Comparison of ENCODE assay signal across 2 cellular contexts in genomic region chr16:82630219-82630618, GRCh38.
A peak's percentile ranks its signal among the peaks of the same experiment; 100 is the strongest.
TF ChIP-seq lines count a peak whose summit lies in the region.

No MANE protein-coding gene starts in this region.

TF ChIP-seq in IMR-90, 13 proteins besides CTCF, POLR2A, EP300 and RAD21:
- TF ChIP-seq MAZ (IDR thresholded peaks at IDR 0.05; ENCODE audit: borderline replicate concordance, low read depth, low read length) (peak; percentile 53; the same call in 1 of the 2 replicates), RCOR1 (IDR thresholded peaks at IDR 0.05; ENCODE audit: insufficient replicate concordance, low read length) (no peak), RFX5 (IDR thresholded peaks at IDR 0.05; ENCODE audit: low read depth, low read length) (no peak)
TF ChIP-seq in IMR-90: peak in this region for 1.

TF ChIP-seq in endothelial cell of umbilical vein, 7 proteins besides CTCF, POLR2A, EP300 and RAD21:
- no peak for TF ChIP-seq FOS (IDR thresholded peaks at IDR 0.05; ENCODE audit: borderline replicate concordance, insufficient read depth, low read length)
- TF ChIP-seq MYC (IDR thresholded peaks at IDR 0.05; ENCODE audit: low read depth, low read length) = no peak
- TF ChIP-seq EZH2 (IDR thresholded peaks at IDR 0.05; ENCODE audit: borderline replicate concordance, low read depth, low read length, severe bottlenecking) = no peak
- no peak for TF ChIP-seq MAX (IDR thresholded peaks at IDR 0.05; ENCODE audit: insufficient read depth, insufficient read length)
- no peak for TF ChIP-seq JUN (IDR thresholded peaks at IDR 0.05; ENCODE audit: borderline replicate concordance, insufficient read depth, insufficient read length, low read depth)
- TF ChIP-seq POLR2AphosphoS5 (IDR thresholded peaks at IDR 0.05; ENCODE audit: insufficient read depth, low read depth, low read length) = no peak
- no peak for TF ChIP-seq GATA2 (IDR thresholded peaks at IDR 0.05; ENCODE audit: insufficient read depth, insufficient read length, low read depth, low read length)
